2 cellular contexts compared by ENCODE assay signal in genomic region chr12:49068879-49069506, GRCh38.
TF ChIP-seq lines count a peak whose summit lies in the region.

No MANE protein-coding gene starts in this region.

TF ChIP-seq in A549, 52 proteins besides CTCF, POLR2A, EP300 and RAD21 (continued from another document):
- TF ChIP-seq BCL3 (IDR thresholded peaks at IDR 0.05) = no peak
- TF ChIP-seq HOXA7 (CRISPR knock-in tag; IDR thresholded peaks at IDR 0.05) = no peak
- no peak for TF ChIP-seq HOXB5 (CRISPR knock-in tag; IDR thresholded peaks at IDR 0.05)
- TF ChIP-seq, protein P1, sequence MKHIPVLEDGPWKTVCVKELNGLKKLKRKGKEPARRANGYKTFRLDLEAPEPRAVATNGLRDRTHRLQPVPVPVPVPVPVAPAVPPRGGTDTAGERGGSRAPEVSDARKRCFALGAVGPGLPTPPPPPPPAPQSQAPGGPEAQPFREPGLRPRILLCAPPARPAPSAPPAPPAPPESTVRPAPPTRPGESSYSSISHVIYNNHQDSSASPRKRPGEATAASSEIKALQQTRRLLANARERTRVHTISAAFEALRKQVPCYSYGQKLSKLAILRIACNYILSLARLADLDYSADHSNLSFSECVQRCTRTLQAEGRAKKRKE (CRISPR knock-in tag; IDR thresholded peaks at IDR 0.05; ENCODE audit: low read depth) = no peak
- TF ChIP-seq MAFK (IDR thresholded peaks at IDR 0.05; ENCODE audit: partially characterized antibody) = no peak
- no peak for TF ChIP-seq HEYL (CRISPR knock-in tag; IDR thresholded peaks at IDR 0.05)
- TF ChIP-seq NR3C1 (IDR thresholded peaks at IDR 0.05) = no peak
- TF ChIP-seq ELK1 (IDR thresholded peaks at IDR 0.05; ENCODE audit: low read depth, low read length) = no peak
- no peak for TF ChIP-seq PBX3 (IDR thresholded peaks at IDR 0.05)
- no peak for TF ChIP-seq CEBPB (IDR thresholded peaks at IDR 0.05)
- TF ChIP-seq E2F6 (IDR thresholded peaks at IDR 0.05; ENCODE audit: borderline replicate concordance, low read depth) = no peak

TF ChIP-seq in HCT116, 20 proteins besides CTCF, POLR2A, EP300 and RAD21 (continued from another document):
- TF ChIP-seq, protein P2, sequence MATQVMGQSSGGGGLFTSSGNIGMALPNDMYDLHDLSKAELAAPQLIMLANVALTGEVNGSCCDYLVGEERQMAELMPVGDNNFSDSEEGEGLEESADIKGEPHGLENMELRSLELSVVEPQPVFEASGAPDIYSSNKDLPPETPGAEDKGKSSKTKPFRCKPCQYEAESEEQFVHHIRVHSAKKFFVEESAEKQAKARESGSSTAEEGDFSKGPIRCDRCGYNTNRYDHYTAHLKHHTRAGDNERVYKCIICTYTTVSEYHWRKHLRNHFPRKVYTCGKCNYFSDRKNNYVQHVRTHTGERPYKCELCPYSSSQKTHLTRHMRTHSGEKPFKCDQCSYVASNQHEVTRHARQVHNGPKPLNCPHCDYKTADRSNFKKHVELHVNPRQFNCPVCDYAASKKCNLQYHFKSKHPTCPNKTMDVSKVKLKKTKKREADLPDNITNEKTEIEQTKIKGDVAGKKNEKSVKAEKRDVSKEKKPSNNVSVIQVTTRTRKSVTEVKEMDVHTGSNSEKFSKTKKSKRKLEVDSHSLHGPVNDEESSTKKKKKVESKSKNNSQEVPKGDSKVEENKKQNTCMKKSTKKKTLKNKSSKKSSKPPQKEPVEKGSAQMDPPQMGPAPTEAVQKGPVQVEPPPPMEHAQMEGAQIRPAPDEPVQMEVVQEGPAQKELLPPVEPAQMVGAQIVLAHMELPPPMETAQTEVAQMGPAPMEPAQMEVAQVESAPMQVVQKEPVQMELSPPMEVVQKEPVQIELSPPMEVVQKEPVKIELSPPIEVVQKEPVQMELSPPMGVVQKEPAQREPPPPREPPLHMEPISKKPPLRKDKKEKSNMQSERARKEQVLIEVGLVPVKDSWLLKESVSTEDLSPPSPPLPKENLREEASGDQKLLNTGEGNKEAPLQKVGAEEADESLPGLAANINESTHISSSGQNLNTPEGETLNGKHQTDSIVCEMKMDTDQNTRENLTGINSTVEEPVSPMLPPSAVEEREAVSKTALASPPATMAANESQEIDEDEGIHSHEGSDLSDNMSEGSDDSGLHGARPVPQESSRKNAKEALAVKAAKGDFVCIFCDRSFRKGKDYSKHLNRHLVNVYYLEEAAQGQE (IDR thresholded peaks at IDR 0.05; ENCODE audit: low read depth) = no peak
- TF ChIP-seq JUND (IDR thresholded peaks at IDR 0.05) = no peak
- TF ChIP-seq, protein P3, sequence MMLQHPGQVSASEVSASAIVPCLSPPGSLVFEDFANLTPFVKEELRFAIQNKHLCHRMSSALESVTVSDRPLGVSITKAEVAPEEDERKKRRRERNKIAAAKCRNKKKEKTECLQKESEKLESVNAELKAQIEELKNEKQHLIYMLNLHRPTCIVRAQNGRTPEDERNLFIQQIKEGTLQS (IDR thresholded peaks at IDR 0.05) = no peak
- TF ChIP-seq ZNF274 (IDR thresholded peaks at IDR 0.05; ENCODE audit: low read depth, low read length) = no peak
